In genomic region chr5:172716796-172717313, GRCh38 we compare ENCODE assay signal across 8 cellular contexts. TPM values are rescaled to one million over a fixed set of nuclear protein-coding genes. Genes with fewer than 3 reads are reported as not detected.
DNase-seq lines count a peak whose midpoint lies in the region; ATAC-seq and TF ChIP-seq lines count a peak whose summit lies in the region.

No MANE protein-coding gene starts in this region.

- no peak overlapping the region for H3K4me3 ChIP-seq in GM12864 (ENCODE audit: low read depth, low read length)
- H3K4me3 ChIP-seq in Karpas-422 (ENCODE audit: low read length): no peak overlapping the region
- no peak overlapping the region for H3K4me3 ChIP-seq in SJSA1
- H3K4me3 ChIP-seq in ovary: no peak overlapping the region
- no peak overlapping the region for H3K4me3 ChIP-seq in testis

- ATAC-seq in HG03442 (IDR thresholded peaks at IDR 0.05; ENCODE audit: unreplicated experiment): no peak

- H3K36me3 ChIP-seq in Karpas-422 (ENCODE audit: insufficient read depth, low read length): no peaks in the 10 kb centered on the region
- H3K36me3 ChIP-seq in SJSA1: no peaks in the 10 kb centered on the region
- no peaks in the 10 kb centered on the region for H3K36me3 ChIP-seq in ovary
- no peaks in the 10 kb centered on the region for H3K36me3 ChIP-seq in testis (ENCODE audit: low read depth, missing control alignments)

- H3K9me3 ChIP-seq in Karpas-422 (ENCODE audit: low read length): no peaks in the 10 kb centered on the region
- H3K9me3 ChIP-seq in SJSA1 (replicated peaks): no peaks in the 10 kb centered on the region
- H3K9me3 ChIP-seq in ovary: no peaks in the 10 kb centered on the region
- H3K9me3 ChIP-seq in testis: no peaks in the 10 kb centered on the region

- no peaks in the 10 kb centered on the region for H3K4me1 ChIP-seq in Karpas-422 (ENCODE audit: low read length)
- peaks cover 32% of the 10 kb centered on the region for H3K4me1 ChIP-seq in SJSA1 (replicated peaks)
- peaks cover 3% of the 10 kb centered on the region for H3K4me1 ChIP-seq in ovary (ENCODE audit: insufficient read depth)
- H3K4me1 ChIP-seq in testis: peaks cover 6% of the 10 kb centered on the region

- H3K9ac ChIP-seq in Karpas-422 (ENCODE audit: low read length): no peak overlapping the region

- 5 to 7% (median 6%) methylated on average over 20 of the region's 20 CpGs for WGBS in ovary, 3 donors
- whole genome bisulfite sequencing in testis, 2 donors: 10 to 11% methylated on average over 18 to 20 of the region's 20 CpGs

- TF ChIP-seq POLR2A in ovary (IDR thresholded peaks at IDR 0.05) (no peak), testis (IDR thresholded peaks at IDR 0.05) (no peak)

- no peak overlapping the region for H3K4me2 ChIP-seq in Karpas-422 (ENCODE audit: low read depth, low read length, poor library complexity, severe bottlenecking)

- H3K9me2 ChIP-seq in Karpas-422 (replicated peaks; ENCODE audit: insufficient read depth, low read length): no peaks in the 10 kb centered on the region

- TF ChIP-seq EP300 in ovary (IDR thresholded peaks at IDR 0.05): no peak

- TF ChIP-seq CTCF in GM12864 (IDR thresholded peaks at IDR 0.05; ENCODE audit: low read depth, low read length, missing control alignments) (peak; percentile 86), ovary (IDR thresholded peaks at IDR 0.05) (peak; percentile 88 to 94 (median 93)), testis (IDR thresholded peaks at IDR 0.05) (peak; percentile 89 to 94 (median 89))

- no peak overlapping the region for H2AFZ ChIP-seq in Karpas-422 (ENCODE audit: low read length)

- H3K27me3 ChIP-seq in Karpas-422 (ENCODE audit: low read length) (no peaks in the 10 kb centered on the region), SJSA1 (replicated peaks) (no peaks in the 10 kb centered on the region), ovary (no peaks in the 10 kb centered on the region), testis (no peaks in the 10 kb centered on the region)

- H3K27ac ChIP-seq in Karpas-422 (ENCODE audit: low read length) (no peak overlapping the region), SJSA1 (0 out of 2 replicates have a peak overlapping the region, but pooled peaks have one; percentile 16), ovary (no peak overlapping the region), testis (peak overlapping the region in 1 of 2 donors; percentile 33)

- H3K79me2 ChIP-seq in Karpas-422 (ENCODE audit: low read length): no peaks in the 10 kb centered on the region

- H4K20me1 ChIP-seq in Karpas-422 (ENCODE audit: insufficient read depth, low read depth, low read length): no peaks in the 10 kb centered on the region

- DNase-seq in GM12864 (ENCODE audit: low read depth) (peak; percentile 24), Karpas-422 (peak; percentile 87), SJSA1 (ENCODE audit: low read depth in 1 of 2, low spot score in 2 of 2) (peak; percentile 82 to 91), globus pallidus (ENCODE audit: low spot score) (peak; percentile 74), ovary (peak; percentile 79 to 91 (median 89)), testis (peak; percentile 86)
- peak; percentile 57 to 82 (median 77) for DNase-seq in activated naive CD4-positive, alpha-beta T cell (lab: John Stamatoyannopoulos, UW)

- intact Hi-C loops in ovary (cut with DNase I): loop anchor here in 3 of 4 donors (5.0 kb wide), 3 partner anchors 50 to 150 kb away; partner anchors contain the start of gene DUSP1 (in 1 of the 3)
- intact Hi-C loops in testis (cut with DNase I; ENCODE audit: low total_unique reads): loop anchor here (5.0 kb wide), 1 partner anchor 215 kb away; no protein-coding TSS in a partner anchor

RNA-seq across cellular contexts. Expression of gene DUSP1, which starts 54.1 kb away (rescaled TPM):
- total RNA-seq in Karpas-422 (2014; rRNA removed; shearing (Covaris generic); ENCODE audit: low replicate concordance): 9.0 and 10.5 TPM in 2 replicates
- 322 and 475 TPM in 2 replicates for total RNA-seq in SJSA1 (2014; rRNA removed; shearing (Covaris generic))
- 1,000 to 10,000 TPM in 2 of 7 donors, 100 to 1,000 TPM in 5; 112 to 2,672 (median 185) TPM for total RNA-seq in ovary
- polyA plus RNA-seq in ovary: 100 to 1,000 TPM; 201 to 248 TPM
- total RNA-seq in testis: 100 to 1,000 TPM; 159 to 172 TPM
- 86.2 TPM for polyA plus RNA-seq in testis (ENCODE audit: insufficient read depth, low read depth, low replicate concordance)

Comparison
In these comparisons a context has a peak if more than half of its experiments do, and no peak if none do; other contexts are left out.
1. DNase-seq: peak in every context shown above with its lines; median percentile 89 in ovary; 87 in Karpas-422; 86 in SJSA1; 86 in testis; 77 in activated naive CD4-positive, alpha-beta T cell; 74 in globus pallidus; 24 in GM12864.